In genomic region chr2:233122541-233122940, GRCh38 we compare ENCODE assay signal across 22 cellular contexts.
"Had no signal": no experiment of that assay in that cellular context is flagged by ENCODE, and none has a peak within 500 bp of the region (broad histone marks: within the 10 kb centered on the region; RNA-seq: fewer than 3 reads in every experiment).

No MANE protein-coding gene starts in this region.

- DNase-seq: activated CD4-positive, alpha-beta T cell treated with anti-CD3 and anti-CD28 coated beads, Interleukin-2, amount 10 ng/mL, durations not matched to agents 24 days and 14 days; activated CD8-positive, alpha-beta memory T cell treated with anti-CD3 and anti-CD28 coated beads for 24 hours; activated CD8-positive, alpha-beta memory T cell treated with anti-CD3 and anti-CD28 coated beads, Interleukin-2, amount 50 U/mL, for 48 hours; activated naive CD8-positive, alpha-beta T cell treated with anti-CD3 and anti-CD28 coated beads, Interleukin-2, amount 10 ng/mL, durations not matched to agents 7 days and 5 days; activated T-cell treated with anti-CD3 and anti-CD28 coated beads, Interleukin-2, amount 50 U/mL, for 48 hours; body of pancreas; foreskin fibroblast; left cardiac atrium; mesendoderm; naive thymus-derived CD8-positive, alpha-beta T cell; stimulated activated CD4-positive, alpha-beta T cell treated with anti-CD3 and anti-CD28 coated beads, Interleukin-4, amount 100 ng/mL, for 24 hours; stimulated activated naive CD8-positive, alpha-beta T cell treated with anti-CD3 and anti-CD28 coated beads, Interleukin-15, Interleukin-2, amounts not matched to agents 100 U/mL and 50 U/mL, for 24 hours; substantia nigra; T-helper 9 cell; tibial artery; uterus had no signal

- H3K27ac Mint-ChIP-seq: activated CD4-positive, alpha-beta T cell treated with anti-CD3 and anti-CD28 coated beads, Interleukin-2, amount 10 ng/mL, durations not matched to agents 24 days and 14 days had no signal

- H3K9me3 ChIP-seq: body of pancreas, neutrophil, pancreas, tibial artery, uterus had no signal

- H3K4me3 ChIP-seq: body of pancreas, hepatocyte, pancreas, smooth muscle cell, tibial artery, uterus had no signal

- H3K27ac ChIP-seq: body of pancreas, epithelial cell of prostate, hepatocyte, neutrophil, pancreas, tibial artery, uterus had no signal

- H2AFZ ChIP-seq: hepatocyte had no signal

- H3K4me3 Mint-ChIP-seq: activated CD4-positive, alpha-beta T cell treated with anti-CD3 and anti-CD28 coated beads, Interleukin-2, amount 10 ng/mL, durations not matched to agents 24 days and 14 days; activated naive CD8-positive, alpha-beta T cell treated with anti-CD3 and anti-CD28 coated beads, Interleukin-2, amount 10 ng/mL, durations not matched to agents 7 days and 5 days; naive thymus-derived CD8-positive, alpha-beta T cell had no signal

- H3K36me3 ChIP-seq: pancreas, tibial artery, uterus had no signal

- H3K4me1 ChIP-seq: tibial artery, uterus had no signal

- H3K27me3 ChIP-seq: body of pancreas, hepatocyte, neutrophil, pancreas, uterus had no signal

- H3K27me3 Mint-ChIP-seq: activated CD4-positive, alpha-beta T cell treated with anti-CD3 and anti-CD28 coated beads, Interleukin-2, amount 10 ng/mL, durations not matched to agents 24 days and 14 days; activated naive CD8-positive, alpha-beta T cell treated with anti-CD3 and anti-CD28 coated beads, Interleukin-2, amount 10 ng/mL, durations not matched to agents 7 days and 5 days; naive thymus-derived CD8-positive, alpha-beta T cell had no signal

- H3K4me2 ChIP-seq: hepatocyte, smooth muscle cell had no signal

- ATAC-seq: body of pancreas; left cardiac atrium; naive thymus-derived CD8-positive, alpha-beta T cell; pancreas; sciatic nerve; stimulated activated naive CD8-positive, alpha-beta T cell treated with anti-CD3 and anti-CD28 coated beads, Interleukin-15, Interleukin-2, amounts not matched to agents 100 U/mL and 50 U/mL, for 24 hours had no signal

- H3K79me2 ChIP-seq: hepatocyte had no signal
